Comparison of ENCODE assay signal across 1 cellular context in the genomic region with DNA sequence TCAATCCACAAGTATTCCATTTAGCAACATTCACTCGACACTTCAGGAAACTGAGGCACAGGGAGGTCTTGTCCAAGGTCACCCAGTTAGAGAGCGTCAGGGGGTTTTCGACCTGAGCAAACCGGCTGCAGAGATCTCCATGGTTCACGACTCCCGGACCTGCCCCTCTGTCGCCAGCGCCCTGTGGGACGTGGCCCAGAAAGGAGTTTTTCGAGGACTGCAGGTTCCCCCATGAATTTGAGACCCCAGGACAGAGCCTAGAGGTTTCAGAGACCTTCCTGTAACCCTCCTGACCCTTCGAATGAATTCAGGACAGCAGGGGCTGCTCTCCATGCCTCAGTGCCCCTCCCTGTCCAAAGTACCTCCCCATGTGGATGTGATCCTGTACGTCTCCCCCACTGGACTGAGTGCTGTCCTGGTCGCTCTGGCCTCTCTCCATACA.
TF ChIP-seq lines count a peak whose summit lies in the region.

No MANE protein-coding gene starts in this region.

TF ChIP-seq in H1, 55 proteins besides CTCF, POLR2A, EP300 and RAD21:
- TF ChIP-seq RNF2 (IDR thresholded peaks at IDR 0.05; ENCODE audit: borderline replicate concordance, low read depth, low read length, missing control alignments, poor library complexity, severe bottlenecking) (no peak), ZNF274 (IDR thresholded peaks at IDR 0.05; ENCODE audit: borderline replicate concordance, extremely low read depth, low read length) (no peak), KDM4A (IDR thresholded peaks at IDR 0.05; ENCODE audit: low read depth, low read length, severe bottlenecking) (no peak), CBX8 (IDR thresholded peaks at IDR 0.05; ENCODE audit: borderline replicate concordance, low read depth, low read length) (no peak), SAP30 (IDR thresholded peaks at IDR 0.05; ENCODE audit: insufficient read depth, insufficient replicate concordance, low read length) (no peak), SP4 (IDR thresholded peaks at IDR 0.05; ENCODE audit: low read length) (no peak), ASH2L (IDR thresholded peaks at IDR 0.05; ENCODE audit: low read length) (no peak), SRF (IDR thresholded peaks at IDR 0.05; ENCODE audit: low read depth, low read length) (no peak), HDAC2 (IDR thresholded peaks at IDR 0.05; ENCODE audit: borderline replicate concordance in 1 of 2, low read depth in 2 of 2, low read length in 2 of 2) (no peak), GTF2F1 (IDR thresholded peaks at IDR 0.05; ENCODE audit: borderline replicate concordance, low read depth, low read length) (no peak), SP2 (IDR thresholded peaks at IDR 0.05; ENCODE audit: low read length) (no peak), TBP (IDR thresholded peaks at IDR 0.05; ENCODE audit: low read depth, low read length) (no peak), BRCA1 (IDR thresholded peaks at IDR 0.05; ENCODE audit: low read depth, low read length) (no peak), SUZ12 (IDR thresholded peaks at IDR 0.05; ENCODE audit: low read length) (no peak)
- TF ChIP-seq, protein P1, sequence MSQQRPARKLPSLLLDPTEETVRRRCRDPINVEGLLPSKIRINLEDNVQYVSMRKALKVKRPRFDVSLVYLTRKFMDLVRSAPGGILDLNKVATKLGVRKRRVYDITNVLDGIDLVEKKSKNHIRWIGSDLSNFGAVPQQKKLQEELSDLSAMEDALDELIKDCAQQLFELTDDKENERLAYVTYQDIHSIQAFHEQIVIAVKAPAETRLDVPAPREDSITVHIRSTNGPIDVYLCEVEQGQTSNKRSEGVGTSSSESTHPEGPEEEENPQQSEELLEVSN (IDR thresholded peaks at IDR 0.05): no peak
- TF ChIP-seq, protein P2, sequence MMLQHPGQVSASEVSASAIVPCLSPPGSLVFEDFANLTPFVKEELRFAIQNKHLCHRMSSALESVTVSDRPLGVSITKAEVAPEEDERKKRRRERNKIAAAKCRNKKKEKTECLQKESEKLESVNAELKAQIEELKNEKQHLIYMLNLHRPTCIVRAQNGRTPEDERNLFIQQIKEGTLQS (IDR thresholded peaks at IDR 0.05; ENCODE audit: insufficient read depth, low read depth, low read length): no peak
- TF ChIP-seq, protein P3, sequence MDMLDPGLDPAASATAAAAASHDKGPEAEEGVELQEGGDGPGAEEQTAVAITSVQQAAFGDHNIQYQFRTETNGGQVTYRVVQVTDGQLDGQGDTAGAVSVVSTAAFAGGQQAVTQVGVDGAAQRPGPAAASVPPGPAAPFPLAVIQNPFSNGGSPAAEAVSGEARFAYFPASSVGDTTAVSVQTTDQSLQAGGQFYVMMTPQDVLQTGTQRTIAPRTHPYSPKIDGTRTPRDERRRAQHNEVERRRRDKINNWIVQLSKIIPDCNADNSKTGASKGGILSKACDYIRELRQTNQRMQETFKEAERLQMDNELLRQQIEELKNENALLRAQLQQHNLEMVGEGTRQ (IDR thresholded peaks at IDR 0.05; ENCODE audit: low read length): no peak
- TF ChIP-seq, protein P4, sequence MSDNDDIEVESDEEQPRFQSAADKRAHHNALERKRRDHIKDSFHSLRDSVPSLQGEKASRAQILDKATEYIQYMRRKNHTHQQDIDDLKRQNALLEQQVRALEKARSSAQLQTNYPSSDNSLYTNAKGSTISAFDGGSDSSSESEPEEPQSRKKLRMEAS (IDR thresholded peaks at IDR 0.05): no peak
